1 cellular context compared by ENCODE assay signal in the genomic region with DNA sequence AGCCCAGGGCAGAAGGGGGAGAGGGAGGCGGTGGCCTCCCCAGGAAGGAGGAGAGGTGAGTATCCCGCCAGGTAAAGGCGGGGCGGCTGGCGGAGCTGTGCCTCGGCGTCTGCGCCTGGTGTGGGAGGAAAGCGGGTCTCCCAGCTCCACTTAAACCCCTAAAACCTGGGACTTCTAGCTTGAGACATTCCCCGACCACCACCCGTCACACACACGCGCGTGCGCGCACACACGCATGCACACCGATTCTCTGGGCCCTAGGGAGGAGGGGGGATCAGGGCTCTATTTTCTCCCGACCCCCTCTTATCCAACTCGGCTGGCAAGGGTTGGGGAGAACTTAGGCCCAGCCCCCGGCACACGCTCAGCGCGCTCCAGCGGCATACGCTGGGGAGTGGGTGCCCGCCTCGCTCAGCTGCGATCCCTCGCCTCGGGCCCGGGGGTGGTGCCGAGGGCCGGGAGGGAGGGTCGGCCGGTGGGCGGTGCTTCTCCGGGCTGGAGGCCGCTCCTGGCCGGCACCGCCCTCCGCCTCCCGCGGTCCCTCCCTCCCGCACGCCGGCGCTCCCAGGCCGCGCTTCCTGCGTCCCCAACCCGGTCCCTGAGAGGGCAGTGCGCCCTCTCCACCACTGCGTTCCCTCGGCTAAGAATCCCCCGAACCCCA.
A peak's percentile ranks its signal among the peaks of the same experiment; 100 is the strongest.
TF ChIP-seq lines count a peak whose summit lies in the region.

A gene with protein sequence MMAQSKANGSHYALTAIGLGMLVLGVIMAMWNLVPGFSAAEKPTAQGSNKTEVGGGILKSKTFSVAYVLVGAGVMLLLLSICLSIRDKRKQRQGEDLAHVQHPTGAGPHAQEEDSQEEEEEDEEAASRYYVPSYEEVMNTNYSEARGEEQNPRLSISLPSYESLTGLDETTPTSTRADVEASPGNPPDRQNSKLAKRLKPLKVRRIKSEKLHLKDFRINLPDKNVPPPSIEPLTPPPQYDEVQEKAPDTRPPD (plus strand): TSS at position 564 of the 658 bp plus-strand sequence. CDS start 61,341 bp downstream, outside the sequence.

TF ChIP-seq in H1, 55 proteins besides CTCF, POLR2A, EP300 and RAD21 (continued from another document):
- TF ChIP-seq TAF7 (optimal IDR thresholded peaks at IDR 0.05; ENCODE audit: borderline replicate concordance, low read depth, low read length) (no peak), SIN3A (conservative IDR thresholded peaks at IDR 0.05 in 1 of 2, IDR thresholded peaks at IDR 0.05 in 1 of 2; ENCODE audit: low read depth in 1 of 2, low read length in 2 of 2) (0 out of 4 replicates have a peak, but pooled peaks of 1 of the 2 experiments have one; percentile 14), CREB1 (IDR thresholded peaks at IDR 0.05) (no peak), TCF12 (IDR thresholded peaks at IDR 0.05; ENCODE audit: low read depth, low read length) (no peak)
- TF ChIP-seq, protein P1, sequence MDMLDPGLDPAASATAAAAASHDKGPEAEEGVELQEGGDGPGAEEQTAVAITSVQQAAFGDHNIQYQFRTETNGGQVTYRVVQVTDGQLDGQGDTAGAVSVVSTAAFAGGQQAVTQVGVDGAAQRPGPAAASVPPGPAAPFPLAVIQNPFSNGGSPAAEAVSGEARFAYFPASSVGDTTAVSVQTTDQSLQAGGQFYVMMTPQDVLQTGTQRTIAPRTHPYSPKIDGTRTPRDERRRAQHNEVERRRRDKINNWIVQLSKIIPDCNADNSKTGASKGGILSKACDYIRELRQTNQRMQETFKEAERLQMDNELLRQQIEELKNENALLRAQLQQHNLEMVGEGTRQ (IDR thresholded peaks at IDR 0.05; ENCODE audit: low read length) = no peak
- TF ChIP-seq, protein P2, sequence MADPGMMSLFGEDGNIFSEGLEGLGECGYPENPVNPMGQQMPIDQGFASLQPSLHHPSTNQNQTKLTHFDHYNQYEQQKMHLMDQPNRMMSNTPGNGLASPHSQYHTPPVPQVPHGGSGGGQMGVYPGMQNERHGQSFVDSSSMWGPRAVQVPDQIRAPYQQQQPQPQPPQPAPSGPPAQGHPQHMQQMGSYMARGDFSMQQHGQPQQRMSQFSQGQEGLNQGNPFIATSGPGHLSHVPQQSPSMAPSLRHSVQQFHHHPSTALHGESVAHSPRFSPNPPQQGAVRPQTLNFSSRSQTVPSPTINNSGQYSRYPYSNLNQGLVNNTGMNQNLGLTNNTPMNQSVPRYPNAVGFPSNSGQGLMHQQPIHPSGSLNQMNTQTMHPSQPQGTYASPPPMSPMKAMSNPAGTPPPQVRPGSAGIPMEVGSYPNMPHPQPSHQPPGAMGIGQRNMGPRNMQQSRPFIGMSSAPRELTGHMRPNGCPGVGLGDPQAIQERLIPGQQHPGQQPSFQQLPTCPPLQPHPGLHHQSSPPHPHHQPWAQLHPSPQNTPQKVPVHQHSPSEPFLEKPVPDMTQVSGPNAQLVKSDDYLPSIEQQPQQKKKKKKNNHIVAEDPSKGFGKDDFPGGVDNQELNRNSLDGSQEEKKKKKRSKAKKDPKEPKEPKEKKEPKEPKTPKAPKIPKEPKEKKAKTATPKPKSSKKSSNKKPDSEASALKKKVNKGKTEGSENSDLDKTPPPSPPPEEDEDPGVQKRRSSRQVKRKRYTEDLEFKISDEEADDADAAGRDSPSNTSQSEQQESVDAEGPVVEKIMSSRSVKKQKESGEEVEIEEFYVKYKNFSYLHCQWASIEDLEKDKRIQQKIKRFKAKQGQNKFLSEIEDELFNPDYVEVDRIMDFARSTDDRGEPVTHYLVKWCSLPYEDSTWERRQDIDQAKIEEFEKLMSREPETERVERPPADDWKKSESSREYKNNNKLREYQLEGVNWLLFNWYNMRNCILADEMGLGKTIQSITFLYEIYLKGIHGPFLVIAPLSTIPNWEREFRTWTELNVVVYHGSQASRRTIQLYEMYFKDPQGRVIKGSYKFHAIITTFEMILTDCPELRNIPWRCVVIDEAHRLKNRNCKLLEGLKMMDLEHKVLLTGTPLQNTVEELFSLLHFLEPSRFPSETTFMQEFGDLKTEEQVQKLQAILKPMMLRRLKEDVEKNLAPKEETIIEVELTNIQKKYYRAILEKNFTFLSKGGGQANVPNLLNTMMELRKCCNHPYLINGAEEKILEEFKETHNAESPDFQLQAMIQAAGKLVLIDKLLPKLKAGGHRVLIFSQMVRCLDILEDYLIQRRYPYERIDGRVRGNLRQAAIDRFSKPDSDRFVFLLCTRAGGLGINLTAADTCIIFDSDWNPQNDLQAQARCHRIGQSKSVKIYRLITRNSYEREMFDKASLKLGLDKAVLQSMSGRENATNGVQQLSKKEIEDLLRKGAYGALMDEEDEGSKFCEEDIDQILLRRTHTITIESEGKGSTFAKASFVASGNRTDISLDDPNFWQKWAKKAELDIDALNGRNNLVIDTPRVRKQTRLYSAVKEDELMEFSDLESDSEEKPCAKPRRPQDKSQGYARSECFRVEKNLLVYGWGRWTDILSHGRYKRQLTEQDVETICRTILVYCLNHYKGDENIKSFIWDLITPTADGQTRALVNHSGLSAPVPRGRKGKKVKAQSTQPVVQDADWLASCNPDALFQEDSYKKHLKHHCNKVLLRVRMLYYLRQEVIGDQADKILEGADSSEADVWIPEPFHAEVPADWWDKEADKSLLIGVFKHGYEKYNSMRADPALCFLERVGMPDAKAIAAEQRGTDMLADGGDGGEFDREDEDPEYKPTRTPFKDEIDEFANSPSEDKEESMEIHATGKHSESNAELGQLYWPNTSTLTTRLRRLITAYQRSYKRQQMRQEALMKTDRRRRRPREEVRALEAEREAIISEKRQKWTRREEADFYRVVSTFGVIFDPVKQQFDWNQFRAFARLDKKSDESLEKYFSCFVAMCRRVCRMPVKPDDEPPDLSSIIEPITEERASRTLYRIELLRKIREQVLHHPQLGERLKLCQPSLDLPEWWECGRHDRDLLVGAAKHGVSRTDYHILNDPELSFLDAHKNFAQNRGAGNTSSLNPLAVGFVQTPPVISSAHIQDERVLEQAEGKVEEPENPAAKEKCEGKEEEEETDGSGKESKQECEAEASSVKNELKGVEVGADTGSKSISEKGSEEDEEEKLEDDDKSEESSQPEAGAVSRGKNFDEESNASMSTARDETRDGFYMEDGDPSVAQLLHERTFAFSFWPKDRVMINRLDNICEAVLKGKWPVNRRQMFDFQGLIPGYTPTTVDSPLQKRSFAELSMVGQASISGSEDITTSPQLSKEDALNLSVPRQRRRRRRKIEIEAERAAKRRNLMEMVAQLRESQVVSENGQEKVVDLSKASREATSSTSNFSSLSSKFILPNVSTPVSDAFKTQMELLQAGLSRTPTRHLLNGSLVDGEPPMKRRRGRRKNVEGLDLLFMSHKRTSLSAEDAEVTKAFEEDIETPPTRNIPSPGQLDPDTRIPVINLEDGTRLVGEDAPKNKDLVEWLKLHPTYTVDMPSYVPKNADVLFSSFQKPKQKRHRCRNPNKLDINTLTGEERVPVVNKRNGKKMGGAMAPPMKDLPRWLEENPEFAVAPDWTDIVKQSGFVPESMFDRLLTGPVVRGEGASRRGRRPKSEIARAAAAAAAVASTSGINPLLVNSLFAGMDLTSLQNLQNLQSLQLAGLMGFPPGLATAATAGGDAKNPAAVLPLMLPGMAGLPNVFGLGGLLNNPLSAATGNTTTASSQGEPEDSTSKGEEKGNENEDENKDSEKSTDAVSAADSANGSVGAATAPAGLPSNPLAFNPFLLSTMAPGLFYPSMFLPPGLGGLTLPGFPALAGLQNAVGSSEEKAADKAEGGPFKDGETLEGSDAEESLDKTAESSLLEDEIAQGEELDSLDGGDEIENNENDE (IDR thresholded peaks at IDR 0.05; ENCODE audit: insufficient replicate concordance, low read length) = no peak
